In genomic region chr4:19123681-19124080, GRCh38 we compare ENCODE assay signal across 23 cellular contexts.
"Had no signal": no experiment of that assay in that cellular context is flagged by ENCODE, and none has a peak within 500 bp of the region (broad histone marks: within the 10 kb centered on the region; RNA-seq: fewer than 3 reads in every experiment).

No MANE protein-coding gene starts in this region.

- ATAC-seq: left colon; left ventricle myocardium superior; lower lobe of right lung; natural killer cell treated with Interleukin-12 subunit alpha and Interleukin-12 subunit beta and Interleukin-15 and Interleukin-18, amount 100 ng/mL, for 72 hours; sciatic nerve; stimulated activated naive CD8-positive, alpha-beta T cell treated with anti-CD3 and anti-CD28 coated beads, Interleukin-15, amount 100 ng/mL, for 72 hours; upper lobe of right lung had no signal

- H3K4me3 ChIP-seq: coronary artery, lower lobe of right lung, neural progenitor cell, right atrium auricular region, smooth muscle cell, suprapubic skin, transverse colon, upper lobe of right lung, vagina had no signal

- DNase-seq: dermis blood vessel endothelial cell; effector memory CD4-positive, alpha-beta T cell; erythroblast; head of caudate nucleus; left colon; left ventricle myocardium superior; lower lobe of right lung; stimulated activated CD4-positive, alpha-beta T cell treated with anti-CD3 and anti-CD28 coated beads, Interleukin-12 subunit alpha, Interleukin-12 subunit beta, amount 100 ng/mL, for 4 hours; stimulated activated CD4-positive, alpha-beta T cell treated with anti-CD3 and anti-CD28 coated beads, Interleukin-1b, Interleukin-23, amount 100 ng/mL, for 48 hours; stimulated activated CD4-positive, alpha-beta T cell treated with anti-CD3 and anti-CD28 coated beads, Interleukin-4, amount 100 ng/mL, for 1 hour; stimulated activated CD8-positive, alpha-beta memory T cell treated with anti-CD3 and anti-CD28 coated beads, Interleukin-4, amount 100 ng/mL, for 48 hours; stimulated activated naive CD4-positive, alpha-beta T cell; stimulated activated naive CD8-positive, alpha-beta T cell treated with anti-CD3 and anti-CD28 coated beads, Interleukin-15, amount 100 ng/mL, for 72 hours; transverse colon; upper lobe of right lung had no signal
